1 cellular context compared by ENCODE assay signal in genomic region chr16:75016451-75017081, GRCh38.
TF ChIP-seq lines count a peak whose summit lies in the region.

No MANE protein-coding gene starts in this region.

TF ChIP-seq in A549, 52 proteins besides CTCF, POLR2A, EP300 and RAD21 (continued from another document):
- TF ChIP-seq CEBPB (IDR thresholded peaks at IDR 0.05) = peak; percentile 51 to 74; a peak in 2 of 4 replicates
- TF ChIP-seq JUN (IDR thresholded peaks at IDR 0.05) = 0 out of 5 replicates have a peak, but pooled peaks of 1 of the 2 experiments have one; percentile 28
- 0 out of 2 replicates have a peak, but pooled peaks have one; percentile 23 for TF ChIP-seq JUNB (IDR thresholded peaks at IDR 0.05)
